8 cellular contexts compared by ENCODE assay signal in the genomic region with DNA sequence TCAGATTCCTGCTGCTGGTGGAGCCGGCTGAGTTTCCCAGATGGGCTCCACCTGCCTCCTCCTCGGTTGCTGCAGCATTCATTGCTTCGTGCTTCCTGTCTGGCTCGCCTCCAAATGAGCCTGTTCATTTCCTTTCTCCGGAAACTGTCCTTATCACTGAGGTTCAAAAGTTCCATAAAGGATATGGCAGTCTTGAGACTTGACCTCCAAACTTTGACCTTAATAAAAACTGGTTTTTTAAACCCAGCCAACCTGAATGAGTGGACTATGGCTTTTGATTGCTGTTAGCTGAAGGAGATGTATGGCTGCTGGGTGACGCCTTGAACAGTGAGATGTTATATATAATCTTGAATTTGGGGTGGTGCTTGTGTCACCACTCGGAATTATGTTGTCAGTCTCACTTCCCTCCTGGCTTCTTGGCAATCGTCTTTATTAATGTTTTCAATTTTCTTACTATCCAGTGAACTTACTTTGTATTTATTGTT.
DNase-seq lines count a peak whose midpoint lies in the region; ATAC-seq and TF ChIP-seq lines count a peak whose summit lies in the region.

No MANE protein-coding gene starts in this region.

- 24% methylated on average over 8 of the region's 8 CpGs for WGBS in right lobe of liver (ENCODE audit: insufficient coverage, low coverage, low lambda C conversion rate, missing lambda C conversion rate)

- no peaks in the 10 kb centered on the region for H3K36me3 ChIP-seq in right lobe of liver

- DNase-seq in NCI-H1417 (lab: John Stamatoyannopoulos, UW): peak; percentile 28 to 74 (median 59)
- no peak for DNase-seq in NCI-H1417 treated with DMSO at 0.1 percent for 48 hours (lab: John Stamatoyannopoulos, UW)
- peak; percentile 93 for DNase-seq in NCI-H510A treated with DMSO at 0.1 percent for 48 hours (lab: John Stamatoyannopoulos, UW)
- no peak for DNase-seq in activated naive CD8-positive, alpha-beta T cell treated with anti-CD3 and anti-CD28 coated beads, Interleukin-2, amount 10 ng/mL, durations not matched to agents 7 days and 5 days
- DNase-seq in right lobe of liver: peak in 2 of 3 donors; percentile 60 to 68
- DNase-seq in G401 (ENCODE audit: low spot score): no peak

- H3K9me3 ChIP-seq in right lobe of liver: no peaks in the 10 kb centered on the region

- no peak for ATAC-seq in activated naive CD8-positive, alpha-beta T cell treated with anti-CD3 and anti-CD28 coated beads, Interleukin-2, amount 10 ng/mL, durations not matched to agents 7 days and 5 days (ENCODE audit: low read depth)
- ATAC-seq in right lobe of liver: peak in 2 of 4 donors; percentile 9 to 28
- ATAC-seq in esophagus mucosa: no peak
- ATAC-seq in GM21576 (IDR thresholded peaks at IDR 0.05; ENCODE audit: unreplicated experiment): no peak

- TF ChIP-seq POLR2A in right lobe of liver (IDR thresholded peaks at IDR 0.05): no peak

- peak overlapping the region; percentile 89 for H3K27ac Mint-ChIP-seq in activated naive CD8-positive, alpha-beta T cell treated with anti-CD3 and anti-CD28 coated beads, Interleukin-2, amount 10 ng/mL, durations not matched to agents 7 days and 5 days

- H3K27me3 ChIP-seq in right lobe of liver: no peaks in the 10 kb centered on the region

- peak overlapping the region; percentile 79 for H3K4me3 Mint-ChIP-seq in activated naive CD8-positive, alpha-beta T cell treated with anti-CD3 and anti-CD28 coated beads, Interleukin-2, amount 10 ng/mL, durations not matched to agents 7 days and 5 days

- H3K27me3 Mint-ChIP-seq in activated naive CD8-positive, alpha-beta T cell treated with anti-CD3 and anti-CD28 coated beads, Interleukin-2, amount 10 ng/mL, durations not matched to agents 7 days and 5 days: no peaks in the 10 kb centered on the region

- peaks cover 75% of the 10 kb centered on the region for H3K4me1 Mint-ChIP-seq in activated naive CD8-positive, alpha-beta T cell treated with anti-CD3 and anti-CD28 coated beads, Interleukin-2, amount 10 ng/mL, durations not matched to agents 7 days and 5 days

- H3K9me3 Mint-ChIP-seq in activated naive CD8-positive, alpha-beta T cell treated with anti-CD3 and anti-CD28 coated beads, Interleukin-2, amount 10 ng/mL, durations not matched to agents 7 days and 5 days: no peaks in the 10 kb centered on the region

- peaks cover 8% of the 10 kb centered on the region for H3K36me3 Mint-ChIP-seq in activated naive CD8-positive, alpha-beta T cell treated with anti-CD3 and anti-CD28 coated beads, Interleukin-2, amount 10 ng/mL, durations not matched to agents 7 days and 5 days

- H3K4me1 ChIP-seq in right lobe of liver: peaks cover 0 to 21% (median 5%) of the 10 kb centered on the region in 4 donors

- intact Hi-C loops in right lobe of liver (cut with DNase I): no loop called here

- H3K4me3 ChIP-seq in right lobe of liver: no peak overlapping the region

- POLR2A ChIA-PET in activated naive CD8-positive, alpha-beta T cell treated with anti-CD3 and anti-CD28 coated beads, Interleukin-2, amount 10 ng/mL, durations not matched to agents 7 days and 5 days (lab: Charles Lee): interaction anchor here (2.2 kb wide), 1 partner anchor 63 kb away, joined by 18 read pairs; the partner anchor contains the start of gene RASSF3

- H3K27ac ChIP-seq in right lobe of liver: no peak overlapping the region

- in situ Hi-C loops in G401 (cut with HindIII; ENCODE audit: low sequenced_read_pairs): no loop called here

- no peak for TF ChIP-seq CTCF in right lobe of liver (IDR thresholded peaks at IDR 0.05)

Comparison
In these comparisons a context has a peak if more than half of its experiments do, and no peak if none do; other contexts are left out.
1. DNase-seq: peak in NCI-H1417 (3 of 3), NCI-H510A treated with DMSO at 0.1 percent for 48 hours (single experiment) and right lobe of liver (2 of 3); none in NCI-H1417 treated with DMSO at 0.1 percent for 48 hours (single experiment), activated naive CD8-positive, alpha-beta T cell treated with anti-CD3 and anti-CD28 coated beads, Interleukin-2, amount 10 ng/mL, durations not matched to agents 7 days and 5 days (single experiment) and G401 (single experiment).